Comparison of ENCODE assay signal across 8 cellular contexts in the genomic region with DNA sequence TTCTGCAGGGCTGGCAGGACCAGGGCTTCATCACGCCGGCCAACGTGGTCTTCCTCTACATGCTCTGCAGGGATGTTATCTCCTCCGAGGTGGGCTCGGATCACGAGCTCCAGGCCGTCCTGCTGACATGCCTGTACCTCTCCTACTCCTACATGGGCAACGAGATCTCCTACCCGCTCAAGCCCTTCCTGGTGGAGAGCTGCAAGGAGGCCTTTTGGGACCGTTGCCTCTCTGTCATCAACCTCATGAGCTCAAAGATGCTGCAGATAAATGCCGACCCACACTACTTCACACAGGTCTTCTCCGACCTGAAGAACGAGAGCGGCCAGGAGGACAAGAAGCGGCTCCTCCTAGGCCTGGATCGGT. TPM values are rescaled to one million over a fixed set of nuclear protein-coding genes. Genes with fewer than 3 reads are reported as not detected.
DNase-seq lines count a peak whose midpoint lies in the region; ATAC-seq and TF ChIP-seq lines count a peak whose summit lies in the region.

No MANE protein-coding gene starts in this region.

- TF ChIP-seq CTCF in smooth muscle cell (IDR thresholded peaks at IDR 0.05; ENCODE audit: borderline replicate concordance, insufficient read depth, poor library complexity, severe bottlenecking) = no peak
- no peak for TF ChIP-seq CTCF in GM13977 (IDR thresholded peaks at IDR 0.05; ENCODE audit: extremely low read depth, insufficient read depth, missing control alignments)

- no peak overlapping the region for H3K4me3 ChIP-seq in smooth muscle cell

- H3K27me3 ChIP-seq in smooth muscle cell (ENCODE audit: low read depth) = no peaks in the 10 kb centered on the region

- H2AFZ ChIP-seq in smooth muscle cell (ENCODE audit: low read depth) = no peak overlapping the region

- H3K27ac ChIP-seq in epithelial cell of prostate (peak overlapping the region; percentile 67), smooth muscle cell (ENCODE audit: low read depth) (no peak overlapping the region)

- no peak overlapping the region for H3K9ac ChIP-seq in smooth muscle cell (ENCODE audit: low read depth)

- H3K27me3 Mint-ChIP-seq in activated CD4-positive, alpha-beta T cell treated with anti-CD3 and anti-CD28 coated beads, Interleukin-2, amount 10 ng/mL, durations not matched to agents 24 days and 14 days = no peaks in the 10 kb centered on the region

- H3K79me2 ChIP-seq in smooth muscle cell (ENCODE audit: low read depth) = no peaks in the 10 kb centered on the region

- no peaks in the 10 kb centered on the region for H3K9me3 ChIP-seq in smooth muscle cell (replicated peaks; ENCODE audit: low read depth)

- no peak for ATAC-seq in GM19023 (IDR thresholded peaks at IDR 0.05; ENCODE audit: unreplicated experiment)

- H3K27ac Mint-ChIP-seq in activated CD4-positive, alpha-beta T cell treated with anti-CD3 and anti-CD28 coated beads, Interleukin-2, amount 10 ng/mL, durations not matched to agents 24 days and 14 days = peak overlapping the region; percentile 23

- H3K4me1 ChIP-seq in smooth muscle cell (ENCODE audit: low read depth) = peaks cover 17% of the 10 kb centered on the region

- DNase-seq in activated CD4-positive, alpha-beta T cell treated with anti-CD3 and anti-CD28 coated beads, Interleukin-2, amount 10 ng/mL, durations not matched to agents 24 days and 14 days = no peak
- DNase-seq in activated CD4-positive, alpha-beta T cell treated with anti-CD3 and anti-CD28 coated beads for 1 hour = no peak
- DNase-seq in SK-N-DZ (ENCODE audit: low spot score) (peak; percentile 44), epithelial cell of prostate (ENCODE audit: low read depth, low spot score) (no peak), smooth muscle cell (lab: John Stamatoyannopoulos, UW; ENCODE audit: unreplicated experiment) (no peak), GM13977 (ENCODE audit: low spot score) (no peak), NCI-H2029 treated with DMSO at 0.1 percent for 48 hours (lab: John Stamatoyannopoulos, UW) (no peak)

- no peaks in the 10 kb centered on the region for H3K9me3 Mint-ChIP-seq in activated CD4-positive, alpha-beta T cell treated with anti-CD3 and anti-CD28 coated beads, Interleukin-2, amount 10 ng/mL, durations not matched to agents 24 days and 14 days

- peak overlapping the region; percentile 95 for H3K4me2 ChIP-seq in smooth muscle cell

- H3F3A ChIP-seq in smooth muscle cell (ENCODE audit: low read depth) = peaks cover 9% of the 10 kb centered on the region

- H3K4me1 Mint-ChIP-seq in activated CD4-positive, alpha-beta T cell treated with anti-CD3 and anti-CD28 coated beads, Interleukin-2, amount 10 ng/mL, durations not matched to agents 24 days and 14 days = peaks cover 41% of the 10 kb centered on the region

- in situ Hi-C loops in GM13977 (cut with MboI; ENCODE audit: low pct_unique_long_range_greater_than_20kb, low sequenced_read_pairs, unreplicated experiment) = loop anchor here (25.0 kb wide), 1 partner anchor 124 kb away; no protein-coding TSS in a partner anchor

- peaks cover 31% of the 10 kb centered on the region for H3K36me3 Mint-ChIP-seq in activated CD4-positive, alpha-beta T cell treated with anti-CD3 and anti-CD28 coated beads, Interleukin-2, amount 10 ng/mL, durations not matched to agents 24 days and 14 days (ENCODE audit: low read depth)

- peak overlapping the region; percentile 87 for H3K4me3 Mint-ChIP-seq in activated CD4-positive, alpha-beta T cell treated with anti-CD3 and anti-CD28 coated beads, Interleukin-2, amount 10 ng/mL, durations not matched to agents 24 days and 14 days

- peaks cover 24% of the 10 kb centered on the region for H4K20me1 ChIP-seq in smooth muscle cell (ENCODE audit: low read depth)

- no peaks in the 10 kb centered on the region for H3K36me3 ChIP-seq in smooth muscle cell (ENCODE audit: low read depth)

- intact Hi-C loops in activated CD4-positive, alpha-beta T cell treated with anti-CD3 and anti-CD28 coated beads, Interleukin-2, amount 10 ng/mL, durations not matched to agents 24 days and 14 days (cut with micrococcal nuclease) = no loop called here

- WGBS in smooth muscle cell (ENCODE audit: low lambda C conversion rate) = 94% methylated on average over 13 of the region's 16 CpGs

RNA-seq across cellular contexts. Expression of gene CDK5R1, which starts 1.4 kb away (rescaled TPM):
- 7.2 and 8.2 TPM in 2 replicates for total RNA-seq in activated CD4-positive, alpha-beta T cell treated with anti-CD3 and anti-CD28 coated beads, Interleukin-2, amount 10 ng/mL, durations not matched to agents 24 days and 14 days
- 21.6 and 23.7 TPM in 2 replicates for polyA plus RNA-seq in SK-N-DZ (2014; cell fraction: cytosol; rRNA removed)
- polyA plus RNA-seq in SK-N-DZ (2014; cell fraction: nucleus; rRNA removed) = 20.3 and 21.7 TPM in 2 replicates
- total RNA-seq in smooth muscle cell = 2.0 and 3.1 TPM in 2 replicates
- 2.3 and 3.1 TPM in 2 replicates for polyA plus RNA-seq in smooth muscle cell

RNA-seq across cellular contexts. Expression of gene PSMD11, which starts 43.9 kb away (rescaled TPM):
- total RNA-seq in activated CD4-positive, alpha-beta T cell treated with anti-CD3 and anti-CD28 coated beads, Interleukin-2, amount 10 ng/mL, durations not matched to agents 24 days and 14 days = 217 and 222 TPM in 2 replicates
- 56.4 and 58.2 TPM in 2 replicates for polyA plus RNA-seq in SK-N-DZ (2014; cell fraction: cytosol; rRNA removed)
- 34.3 and 88.4 TPM in 2 replicates for polyA plus RNA-seq in SK-N-DZ (2014; cell fraction: nucleus; rRNA removed)
- total RNA-seq in smooth muscle cell = 46.9 and 70.0 TPM in 2 replicates
- 150 and 184 TPM in 2 replicates for polyA plus RNA-seq in smooth muscle cell
